In the genomic region with DNA sequence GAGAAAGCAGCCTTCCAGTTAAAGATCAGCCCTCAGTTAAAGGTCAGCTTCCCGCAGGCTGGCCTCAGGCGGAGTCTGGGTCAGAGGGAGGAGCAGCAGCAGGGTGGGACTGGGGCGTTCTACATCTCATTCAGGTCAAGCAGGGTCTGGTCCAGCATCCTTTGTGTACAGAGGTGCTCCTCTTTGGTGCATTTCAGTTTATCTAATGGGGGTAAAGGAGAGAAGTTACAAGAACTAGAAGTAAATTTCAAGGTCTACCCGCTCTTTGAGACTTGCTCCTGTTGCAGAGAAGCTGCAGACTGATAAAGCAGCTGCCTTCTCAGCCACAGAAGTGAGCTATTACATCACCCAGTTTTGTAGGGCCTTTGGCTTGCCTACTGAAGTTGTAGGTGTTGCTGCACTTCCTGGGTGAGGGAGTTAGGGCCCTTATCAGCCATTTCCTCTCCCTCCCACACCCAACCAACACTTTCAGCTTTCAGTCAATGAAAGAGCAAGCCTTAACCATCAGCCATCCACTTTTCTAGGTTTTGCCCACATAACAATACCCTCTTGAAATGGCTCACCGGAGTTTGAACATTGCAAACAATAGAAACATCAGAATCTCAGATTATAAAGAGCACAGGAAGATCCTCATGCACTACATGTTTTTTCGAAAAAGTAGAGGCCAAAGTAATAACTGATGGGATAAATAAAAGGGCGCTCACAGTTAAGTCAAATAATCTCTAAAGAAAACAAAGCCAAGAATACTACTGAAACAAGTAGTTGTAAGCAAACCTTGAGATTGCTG, we compare ENCODE assay signal across 1 cellular context.
TF ChIP-seq lines count a peak whose summit lies in the region.

No MANE protein-coding gene starts in this region.

TF ChIP-seq in K562, 482 proteins besides CTCF, POLR2A, EP300 and RAD21 (continued from another document and continues in another):
- TF ChIP-seq, protein P1, sequence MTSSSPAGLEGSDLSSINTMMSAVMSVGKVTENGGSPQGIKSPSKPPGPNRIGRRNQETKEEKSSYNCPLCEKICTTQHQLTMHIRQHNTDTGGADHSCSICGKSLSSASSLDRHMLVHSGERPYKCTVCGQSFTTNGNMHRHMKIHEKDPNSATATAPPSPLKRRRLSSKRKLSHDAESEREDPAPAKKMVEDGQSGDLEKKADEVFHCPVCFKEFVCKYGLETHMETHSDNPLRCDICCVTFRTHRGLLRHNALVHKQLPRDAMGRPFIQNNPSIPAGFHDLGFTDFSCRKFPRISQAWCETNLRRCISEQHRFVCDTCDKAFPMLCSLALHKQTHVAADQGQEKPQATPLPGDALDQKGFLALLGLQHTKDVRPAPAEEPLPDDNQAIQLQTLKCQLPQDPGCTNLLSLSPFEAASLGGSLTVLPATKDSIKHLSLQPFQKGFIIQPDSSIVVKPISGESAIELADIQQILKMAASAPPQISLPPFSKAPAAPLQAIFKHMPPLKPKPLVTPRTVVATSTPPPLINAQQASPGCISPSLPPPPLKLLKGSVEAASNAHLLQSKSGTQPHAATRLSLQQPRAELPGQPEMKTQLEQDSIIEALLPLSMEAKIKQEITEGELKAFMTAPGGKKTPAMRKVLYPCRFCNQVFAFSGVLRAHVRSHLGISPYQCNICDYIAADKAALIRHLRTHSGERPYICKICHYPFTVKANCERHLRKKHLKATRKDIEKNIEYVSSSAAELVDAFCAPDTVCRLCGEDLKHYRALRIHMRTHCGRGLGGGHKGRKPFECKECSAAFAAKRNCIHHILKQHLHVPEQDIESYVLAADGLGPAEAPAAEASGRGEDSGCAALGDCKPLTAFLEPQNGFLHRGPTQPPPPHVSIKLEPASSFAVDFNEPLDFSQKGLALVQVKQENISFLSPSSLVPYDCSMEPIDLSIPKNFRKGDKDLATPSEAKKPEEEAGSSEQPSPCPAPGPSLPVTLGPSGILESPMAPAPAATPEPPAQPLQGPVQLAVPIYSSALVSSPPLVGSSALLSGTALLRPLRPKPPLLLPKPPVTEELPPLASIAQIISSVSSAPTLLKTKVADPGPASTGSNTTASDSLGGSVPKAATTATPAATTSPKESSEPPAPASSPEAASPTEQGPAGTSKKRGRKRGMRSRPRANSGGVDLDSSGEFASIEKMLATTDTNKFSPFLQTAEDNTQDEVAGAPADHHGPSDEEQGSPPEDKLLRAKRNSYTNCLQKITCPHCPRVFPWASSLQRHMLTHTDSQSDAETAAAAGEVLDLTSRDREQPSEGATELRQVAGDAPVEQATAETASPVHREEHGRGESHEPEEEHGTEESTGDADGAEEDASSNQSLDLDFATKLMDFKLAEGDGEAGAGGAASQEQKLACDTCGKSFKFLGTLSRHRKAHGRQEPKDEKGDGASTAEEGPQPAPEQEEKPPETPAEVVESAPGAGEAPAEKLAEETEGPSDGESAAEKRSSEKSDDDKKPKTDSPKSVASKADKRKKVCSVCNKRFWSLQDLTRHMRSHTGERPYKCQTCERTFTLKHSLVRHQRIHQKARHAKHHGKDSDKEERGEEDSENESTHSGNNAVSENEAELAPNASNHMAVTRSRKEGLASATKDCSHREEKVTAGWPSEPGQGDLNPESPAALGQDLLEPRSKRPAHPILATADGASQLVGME (CRISPR knock-in tag; IDR thresholded peaks at IDR 0.05) = no peak
- no peak for TF ChIP-seq MAFF (IDR thresholded peaks at IDR 0.05; ENCODE audit: low read length)
- no peak for TF ChIP-seq PPARD (CRISPR knock-in tag; IDR thresholded peaks at IDR 0.05)
- TF ChIP-seq HNRNPUL1 (IDR thresholded peaks at IDR 0.05; ENCODE audit: low read length) = no peak
- no peak for TF ChIP-seq ZNF253 (CRISPR knock-in tag; conservative IDR thresholded peaks at IDR 0.05)
- peak; percentile 96 for TF ChIP-seq DPF2 (IDR thresholded peaks at IDR 0.05)
- TF ChIP-seq ZNF134 (CRISPR knock-in tag; conservative IDR thresholded peaks at IDR 0.05) = no peak; the same call in 1 of the 2 replicates
- TF ChIP-seq HNRNPLL (IDR thresholded peaks at IDR 0.05; ENCODE audit: low read depth, low read length, poor library complexity, severe bottlenecking) = no peak
- TF ChIP-seq EGR1 (conservative IDR thresholded peaks at IDR 0.05) = peak; percentile 78
- no peak for TF ChIP-seq SMAD2 (IDR thresholded peaks at IDR 0.05; ENCODE audit: low read depth, low read length)
- TF ChIP-seq, protein P2, sequence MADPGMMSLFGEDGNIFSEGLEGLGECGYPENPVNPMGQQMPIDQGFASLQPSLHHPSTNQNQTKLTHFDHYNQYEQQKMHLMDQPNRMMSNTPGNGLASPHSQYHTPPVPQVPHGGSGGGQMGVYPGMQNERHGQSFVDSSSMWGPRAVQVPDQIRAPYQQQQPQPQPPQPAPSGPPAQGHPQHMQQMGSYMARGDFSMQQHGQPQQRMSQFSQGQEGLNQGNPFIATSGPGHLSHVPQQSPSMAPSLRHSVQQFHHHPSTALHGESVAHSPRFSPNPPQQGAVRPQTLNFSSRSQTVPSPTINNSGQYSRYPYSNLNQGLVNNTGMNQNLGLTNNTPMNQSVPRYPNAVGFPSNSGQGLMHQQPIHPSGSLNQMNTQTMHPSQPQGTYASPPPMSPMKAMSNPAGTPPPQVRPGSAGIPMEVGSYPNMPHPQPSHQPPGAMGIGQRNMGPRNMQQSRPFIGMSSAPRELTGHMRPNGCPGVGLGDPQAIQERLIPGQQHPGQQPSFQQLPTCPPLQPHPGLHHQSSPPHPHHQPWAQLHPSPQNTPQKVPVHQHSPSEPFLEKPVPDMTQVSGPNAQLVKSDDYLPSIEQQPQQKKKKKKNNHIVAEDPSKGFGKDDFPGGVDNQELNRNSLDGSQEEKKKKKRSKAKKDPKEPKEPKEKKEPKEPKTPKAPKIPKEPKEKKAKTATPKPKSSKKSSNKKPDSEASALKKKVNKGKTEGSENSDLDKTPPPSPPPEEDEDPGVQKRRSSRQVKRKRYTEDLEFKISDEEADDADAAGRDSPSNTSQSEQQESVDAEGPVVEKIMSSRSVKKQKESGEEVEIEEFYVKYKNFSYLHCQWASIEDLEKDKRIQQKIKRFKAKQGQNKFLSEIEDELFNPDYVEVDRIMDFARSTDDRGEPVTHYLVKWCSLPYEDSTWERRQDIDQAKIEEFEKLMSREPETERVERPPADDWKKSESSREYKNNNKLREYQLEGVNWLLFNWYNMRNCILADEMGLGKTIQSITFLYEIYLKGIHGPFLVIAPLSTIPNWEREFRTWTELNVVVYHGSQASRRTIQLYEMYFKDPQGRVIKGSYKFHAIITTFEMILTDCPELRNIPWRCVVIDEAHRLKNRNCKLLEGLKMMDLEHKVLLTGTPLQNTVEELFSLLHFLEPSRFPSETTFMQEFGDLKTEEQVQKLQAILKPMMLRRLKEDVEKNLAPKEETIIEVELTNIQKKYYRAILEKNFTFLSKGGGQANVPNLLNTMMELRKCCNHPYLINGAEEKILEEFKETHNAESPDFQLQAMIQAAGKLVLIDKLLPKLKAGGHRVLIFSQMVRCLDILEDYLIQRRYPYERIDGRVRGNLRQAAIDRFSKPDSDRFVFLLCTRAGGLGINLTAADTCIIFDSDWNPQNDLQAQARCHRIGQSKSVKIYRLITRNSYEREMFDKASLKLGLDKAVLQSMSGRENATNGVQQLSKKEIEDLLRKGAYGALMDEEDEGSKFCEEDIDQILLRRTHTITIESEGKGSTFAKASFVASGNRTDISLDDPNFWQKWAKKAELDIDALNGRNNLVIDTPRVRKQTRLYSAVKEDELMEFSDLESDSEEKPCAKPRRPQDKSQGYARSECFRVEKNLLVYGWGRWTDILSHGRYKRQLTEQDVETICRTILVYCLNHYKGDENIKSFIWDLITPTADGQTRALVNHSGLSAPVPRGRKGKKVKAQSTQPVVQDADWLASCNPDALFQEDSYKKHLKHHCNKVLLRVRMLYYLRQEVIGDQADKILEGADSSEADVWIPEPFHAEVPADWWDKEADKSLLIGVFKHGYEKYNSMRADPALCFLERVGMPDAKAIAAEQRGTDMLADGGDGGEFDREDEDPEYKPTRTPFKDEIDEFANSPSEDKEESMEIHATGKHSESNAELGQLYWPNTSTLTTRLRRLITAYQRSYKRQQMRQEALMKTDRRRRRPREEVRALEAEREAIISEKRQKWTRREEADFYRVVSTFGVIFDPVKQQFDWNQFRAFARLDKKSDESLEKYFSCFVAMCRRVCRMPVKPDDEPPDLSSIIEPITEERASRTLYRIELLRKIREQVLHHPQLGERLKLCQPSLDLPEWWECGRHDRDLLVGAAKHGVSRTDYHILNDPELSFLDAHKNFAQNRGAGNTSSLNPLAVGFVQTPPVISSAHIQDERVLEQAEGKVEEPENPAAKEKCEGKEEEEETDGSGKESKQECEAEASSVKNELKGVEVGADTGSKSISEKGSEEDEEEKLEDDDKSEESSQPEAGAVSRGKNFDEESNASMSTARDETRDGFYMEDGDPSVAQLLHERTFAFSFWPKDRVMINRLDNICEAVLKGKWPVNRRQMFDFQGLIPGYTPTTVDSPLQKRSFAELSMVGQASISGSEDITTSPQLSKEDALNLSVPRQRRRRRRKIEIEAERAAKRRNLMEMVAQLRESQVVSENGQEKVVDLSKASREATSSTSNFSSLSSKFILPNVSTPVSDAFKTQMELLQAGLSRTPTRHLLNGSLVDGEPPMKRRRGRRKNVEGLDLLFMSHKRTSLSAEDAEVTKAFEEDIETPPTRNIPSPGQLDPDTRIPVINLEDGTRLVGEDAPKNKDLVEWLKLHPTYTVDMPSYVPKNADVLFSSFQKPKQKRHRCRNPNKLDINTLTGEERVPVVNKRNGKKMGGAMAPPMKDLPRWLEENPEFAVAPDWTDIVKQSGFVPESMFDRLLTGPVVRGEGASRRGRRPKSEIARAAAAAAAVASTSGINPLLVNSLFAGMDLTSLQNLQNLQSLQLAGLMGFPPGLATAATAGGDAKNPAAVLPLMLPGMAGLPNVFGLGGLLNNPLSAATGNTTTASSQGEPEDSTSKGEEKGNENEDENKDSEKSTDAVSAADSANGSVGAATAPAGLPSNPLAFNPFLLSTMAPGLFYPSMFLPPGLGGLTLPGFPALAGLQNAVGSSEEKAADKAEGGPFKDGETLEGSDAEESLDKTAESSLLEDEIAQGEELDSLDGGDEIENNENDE (IDR thresholded peaks at IDR 0.05; ENCODE audit: low read depth, low read length) = no peak
- peak; percentile 71 for TF ChIP-seq HES1 (IDR thresholded peaks at IDR 0.05; ENCODE audit: low read depth)
- TF ChIP-seq ZBTB9 (CRISPR knock-in tag; IDR thresholded peaks at IDR 0.05) = no peak
- TF ChIP-seq KDM4B (IDR thresholded peaks at IDR 0.05; ENCODE audit: borderline replicate concordance in 2 of 2, low read depth in 1 of 2) = no peak
- peak; percentile 84 for TF ChIP-seq CBFA2T3 (IDR thresholded peaks at IDR 0.05)
- TF ChIP-seq ZNF830 (CRISPR knock-in tag; IDR thresholded peaks at IDR 0.05) = no peak
- no peak for TF ChIP-seq CBX8 (IDR thresholded peaks at IDR 0.05; ENCODE audit: borderline replicate concordance, extremely low read depth, low read depth, low read length, poor library complexity, severe bottlenecking)
- TF ChIP-seq, protein P3, sequence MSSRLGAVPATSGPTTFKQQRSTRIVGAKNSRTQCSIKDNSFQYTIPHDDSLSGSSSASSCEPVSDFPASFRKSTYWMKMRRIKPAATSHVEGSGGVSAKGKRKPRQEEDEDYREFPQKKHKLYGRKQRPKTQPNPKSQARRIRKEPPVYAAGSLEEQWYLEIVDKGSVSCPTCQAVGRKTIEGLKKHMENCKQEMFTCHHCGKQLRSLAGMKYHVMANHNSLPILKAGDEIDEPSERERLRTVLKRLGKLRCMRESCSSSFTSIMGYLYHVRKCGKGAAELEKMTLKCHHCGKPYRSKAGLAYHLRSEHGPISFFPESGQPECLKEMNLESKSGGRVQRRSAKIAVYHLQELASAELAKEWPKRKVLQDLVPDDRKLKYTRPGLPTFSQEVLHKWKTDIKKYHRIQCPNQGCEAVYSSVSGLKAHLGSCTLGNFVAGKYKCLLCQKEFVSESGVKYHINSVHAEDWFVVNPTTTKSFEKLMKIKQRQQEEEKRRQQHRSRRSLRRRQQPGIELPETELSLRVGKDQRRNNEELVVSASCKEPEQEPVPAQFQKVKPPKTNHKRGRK (tag; IDR thresholded peaks at IDR 0.05) = no peak
- no peak for TF ChIP-seq ZNF347 (CRISPR knock-in tag; IDR thresholded peaks at IDR 0.05; ENCODE audit: low read depth)
- TF ChIP-seq NFRKB (IDR thresholded peaks at IDR 0.05; ENCODE audit: low read depth) = peak; percentile 53; the same call in 1 of the 2 replicates
- TF ChIP-seq, protein P4, sequence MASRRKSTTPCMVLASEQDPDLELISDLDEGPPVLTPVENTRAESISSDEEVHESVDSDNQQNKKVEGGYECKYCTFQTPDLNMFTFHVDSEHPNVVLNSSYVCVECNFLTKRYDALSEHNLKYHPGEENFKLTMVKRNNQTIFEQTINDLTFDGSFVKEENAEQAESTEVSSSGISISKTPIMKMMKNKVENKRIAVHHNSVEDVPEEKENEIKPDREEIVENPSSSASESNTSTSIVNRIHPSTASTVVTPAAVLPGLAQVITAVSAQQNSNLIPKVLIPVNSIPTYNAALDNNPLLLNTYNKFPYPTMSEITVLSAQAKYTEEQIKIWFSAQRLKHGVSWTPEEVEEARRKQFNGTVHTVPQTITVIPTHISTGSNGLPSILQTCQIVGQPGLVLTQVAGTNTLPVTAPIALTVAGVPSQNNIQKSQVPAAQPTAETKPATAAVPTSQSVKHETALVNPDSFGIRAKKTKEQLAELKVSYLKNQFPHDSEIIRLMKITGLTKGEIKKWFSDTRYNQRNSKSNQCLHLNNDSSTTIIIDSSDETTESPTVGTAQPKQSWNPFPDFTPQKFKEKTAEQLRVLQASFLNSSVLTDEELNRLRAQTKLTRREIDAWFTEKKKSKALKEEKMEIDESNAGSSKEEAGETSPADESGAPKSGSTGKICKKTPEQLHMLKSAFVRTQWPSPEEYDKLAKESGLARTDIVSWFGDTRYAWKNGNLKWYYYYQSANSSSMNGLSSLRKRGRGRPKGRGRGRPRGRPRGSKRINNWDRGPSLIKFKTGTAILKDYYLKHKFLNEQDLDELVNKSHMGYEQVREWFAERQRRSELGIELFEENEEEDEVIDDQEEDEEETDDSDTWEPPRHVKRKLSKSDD (conservative IDR thresholded peaks at IDR 0.05; ENCODE audit: low read length) = 0 out of 2 replicates have a peak, but pooled peaks have one; percentile 48
- TF ChIP-seq BRF1 (IDR thresholded peaks at IDR 0.05; ENCODE audit: borderline replicate concordance, extremely low read depth, insufficient read length) = no peak
- TF ChIP-seq MEIS2 (IDR thresholded peaks at IDR 0.05; ENCODE audit: partially characterized antibody) = peak; percentile 31
- TF ChIP-seq ZNF41 (CRISPR knock-in tag; conservative IDR thresholded peaks at IDR 0.05) = no peak
- peak; percentile 89 for TF ChIP-seq HDAC3 (IDR thresholded peaks at IDR 0.05; ENCODE audit: borderline replicate concordance, partially characterized antibody)
- peak; percentile 15; the same call in 1 of the 2 replicates for TF ChIP-seq SMARCA5 (IDR thresholded peaks at IDR 0.05)
- no peak for TF ChIP-seq ZFPM2 (CRISPR knock-in tag; IDR thresholded peaks at IDR 0.05)
